In the genomic region with DNA sequence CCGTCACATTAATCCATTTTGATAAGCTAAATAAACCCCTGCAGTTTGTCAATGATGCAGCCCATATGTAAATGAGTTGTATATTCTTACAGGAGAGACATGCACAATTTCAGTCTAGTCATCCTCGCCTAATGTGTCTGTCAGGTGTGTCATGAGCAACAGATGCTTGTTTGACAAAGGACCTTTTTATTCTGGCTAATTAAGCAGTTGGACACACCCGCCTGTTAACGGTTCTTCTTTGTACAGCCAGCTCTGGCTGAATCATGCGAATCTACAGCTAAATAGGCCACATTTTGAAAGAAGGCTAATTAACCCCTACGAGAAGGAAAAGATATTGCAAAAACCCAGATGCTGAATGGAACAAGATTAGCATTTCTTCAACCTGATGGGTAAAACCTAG, we compare ENCODE assay signal across 3 cellular contexts.
TF ChIP-seq lines count a peak whose summit lies in the region.

No MANE protein-coding gene starts in this region.

TF ChIP-seq in HCT116, 20 proteins besides CTCF, POLR2A, EP300 and RAD21 (continued from another document):
- TF ChIP-seq, protein P1, sequence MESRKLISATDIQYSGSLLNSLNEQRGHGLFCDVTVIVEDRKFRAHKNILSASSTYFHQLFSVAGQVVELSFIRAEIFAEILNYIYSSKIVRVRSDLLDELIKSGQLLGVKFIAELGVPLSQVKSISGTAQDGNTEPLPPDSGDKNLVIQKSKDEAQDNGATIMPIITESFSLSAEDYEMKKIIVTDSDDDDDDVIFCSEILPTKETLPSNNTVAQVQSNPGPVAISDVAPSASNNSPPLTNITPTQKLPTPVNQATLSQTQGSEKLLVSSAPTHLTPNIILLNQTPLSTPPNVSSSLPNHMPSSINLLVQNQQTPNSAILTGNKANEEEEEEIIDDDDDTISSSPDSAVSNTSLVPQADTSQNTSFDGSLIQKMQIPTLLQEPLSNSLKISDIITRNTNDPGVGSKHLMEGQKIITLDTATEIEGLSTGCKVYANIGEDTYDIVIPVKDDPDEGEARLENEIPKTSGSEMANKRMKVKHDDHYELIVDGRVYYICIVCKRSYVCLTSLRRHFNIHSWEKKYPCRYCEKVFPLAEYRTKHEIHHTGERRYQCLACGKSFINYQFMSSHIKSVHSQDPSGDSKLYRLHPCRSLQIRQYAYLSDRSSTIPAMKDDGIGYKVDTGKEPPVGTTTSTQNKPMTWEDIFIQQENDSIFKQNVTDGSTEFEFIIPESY (IDR thresholded peaks at IDR 0.05; ENCODE audit: extremely low read depth, insufficient replicate concordance, low read length), result no peak
- TF ChIP-seq, protein P2, sequence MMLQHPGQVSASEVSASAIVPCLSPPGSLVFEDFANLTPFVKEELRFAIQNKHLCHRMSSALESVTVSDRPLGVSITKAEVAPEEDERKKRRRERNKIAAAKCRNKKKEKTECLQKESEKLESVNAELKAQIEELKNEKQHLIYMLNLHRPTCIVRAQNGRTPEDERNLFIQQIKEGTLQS (IDR thresholded peaks at IDR 0.05), result no peak
- no peak for TF ChIP-seq ZFX (IDR thresholded peaks at IDR 0.05)
- TF ChIP-seq, protein P3, sequence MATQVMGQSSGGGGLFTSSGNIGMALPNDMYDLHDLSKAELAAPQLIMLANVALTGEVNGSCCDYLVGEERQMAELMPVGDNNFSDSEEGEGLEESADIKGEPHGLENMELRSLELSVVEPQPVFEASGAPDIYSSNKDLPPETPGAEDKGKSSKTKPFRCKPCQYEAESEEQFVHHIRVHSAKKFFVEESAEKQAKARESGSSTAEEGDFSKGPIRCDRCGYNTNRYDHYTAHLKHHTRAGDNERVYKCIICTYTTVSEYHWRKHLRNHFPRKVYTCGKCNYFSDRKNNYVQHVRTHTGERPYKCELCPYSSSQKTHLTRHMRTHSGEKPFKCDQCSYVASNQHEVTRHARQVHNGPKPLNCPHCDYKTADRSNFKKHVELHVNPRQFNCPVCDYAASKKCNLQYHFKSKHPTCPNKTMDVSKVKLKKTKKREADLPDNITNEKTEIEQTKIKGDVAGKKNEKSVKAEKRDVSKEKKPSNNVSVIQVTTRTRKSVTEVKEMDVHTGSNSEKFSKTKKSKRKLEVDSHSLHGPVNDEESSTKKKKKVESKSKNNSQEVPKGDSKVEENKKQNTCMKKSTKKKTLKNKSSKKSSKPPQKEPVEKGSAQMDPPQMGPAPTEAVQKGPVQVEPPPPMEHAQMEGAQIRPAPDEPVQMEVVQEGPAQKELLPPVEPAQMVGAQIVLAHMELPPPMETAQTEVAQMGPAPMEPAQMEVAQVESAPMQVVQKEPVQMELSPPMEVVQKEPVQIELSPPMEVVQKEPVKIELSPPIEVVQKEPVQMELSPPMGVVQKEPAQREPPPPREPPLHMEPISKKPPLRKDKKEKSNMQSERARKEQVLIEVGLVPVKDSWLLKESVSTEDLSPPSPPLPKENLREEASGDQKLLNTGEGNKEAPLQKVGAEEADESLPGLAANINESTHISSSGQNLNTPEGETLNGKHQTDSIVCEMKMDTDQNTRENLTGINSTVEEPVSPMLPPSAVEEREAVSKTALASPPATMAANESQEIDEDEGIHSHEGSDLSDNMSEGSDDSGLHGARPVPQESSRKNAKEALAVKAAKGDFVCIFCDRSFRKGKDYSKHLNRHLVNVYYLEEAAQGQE (IDR thresholded peaks at IDR 0.05; ENCODE audit: low read depth), result no peak
- TF ChIP-seq CBX3 (IDR thresholded peaks at IDR 0.05; ENCODE audit: low read depth), result no peak
- no peak for TF ChIP-seq SP1 (IDR thresholded peaks at IDR 0.05; ENCODE audit: low read depth)
- no peak for TF ChIP-seq SRF (IDR thresholded peaks at IDR 0.05; ENCODE audit: low read depth)
- no peak for TF ChIP-seq ELF1 (IDR thresholded peaks at IDR 0.05; ENCODE audit: borderline replicate concordance, low read depth)
- TF ChIP-seq EGR1 (IDR thresholded peaks at IDR 0.05; ENCODE audit: low read depth), result no peak
- TF ChIP-seq ZNF274 (IDR thresholded peaks at IDR 0.05; ENCODE audit: low read depth, low read length), result no peak
- no peak for TF ChIP-seq FOSL1 (IDR thresholded peaks at IDR 0.05; ENCODE audit: low read depth)
- no peak for TF ChIP-seq YY1 (IDR thresholded peaks at IDR 0.05; ENCODE audit: extremely low read depth, insufficient replicate concordance, low read depth, low read length)
- no peak for TF ChIP-seq POLR2AphosphoS5 (IDR thresholded peaks at IDR 0.05; ENCODE audit: low read depth, low read length)
- TF ChIP-seq, protein P4, sequence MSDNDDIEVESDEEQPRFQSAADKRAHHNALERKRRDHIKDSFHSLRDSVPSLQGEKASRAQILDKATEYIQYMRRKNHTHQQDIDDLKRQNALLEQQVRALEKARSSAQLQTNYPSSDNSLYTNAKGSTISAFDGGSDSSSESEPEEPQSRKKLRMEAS (IDR thresholded peaks at IDR 0.05), result no peak
- TF ChIP-seq JUND (IDR thresholded peaks at IDR 0.05), result no peak

TF ChIP-seq in WTC11, 78 proteins besides CTCF, POLR2A, EP300 and RAD21 (continued from another document):
- no peak for TF ChIP-seq ZNF396 (CRISPR knock-in tag; IDR thresholded peaks at IDR 0.05; ENCODE audit: borderline replicate concordance)
- no peak for TF ChIP-seq FOXK1 (CRISPR knock-in tag; IDR thresholded peaks at IDR 0.05)
- no peak for TF ChIP-seq MXD4 (CRISPR knock-in tag; IDR thresholded peaks at IDR 0.05; ENCODE audit: borderline replicate concordance)
- TF ChIP-seq CREB1 (CRISPR knock-in tag; IDR thresholded peaks at IDR 0.05), result no peak

TF ChIP-seq in HepG2, 621 proteins besides CTCF, POLR2A, EP300 and RAD21 (continued from another document):
- TF ChIP-seq, protein P5, sequence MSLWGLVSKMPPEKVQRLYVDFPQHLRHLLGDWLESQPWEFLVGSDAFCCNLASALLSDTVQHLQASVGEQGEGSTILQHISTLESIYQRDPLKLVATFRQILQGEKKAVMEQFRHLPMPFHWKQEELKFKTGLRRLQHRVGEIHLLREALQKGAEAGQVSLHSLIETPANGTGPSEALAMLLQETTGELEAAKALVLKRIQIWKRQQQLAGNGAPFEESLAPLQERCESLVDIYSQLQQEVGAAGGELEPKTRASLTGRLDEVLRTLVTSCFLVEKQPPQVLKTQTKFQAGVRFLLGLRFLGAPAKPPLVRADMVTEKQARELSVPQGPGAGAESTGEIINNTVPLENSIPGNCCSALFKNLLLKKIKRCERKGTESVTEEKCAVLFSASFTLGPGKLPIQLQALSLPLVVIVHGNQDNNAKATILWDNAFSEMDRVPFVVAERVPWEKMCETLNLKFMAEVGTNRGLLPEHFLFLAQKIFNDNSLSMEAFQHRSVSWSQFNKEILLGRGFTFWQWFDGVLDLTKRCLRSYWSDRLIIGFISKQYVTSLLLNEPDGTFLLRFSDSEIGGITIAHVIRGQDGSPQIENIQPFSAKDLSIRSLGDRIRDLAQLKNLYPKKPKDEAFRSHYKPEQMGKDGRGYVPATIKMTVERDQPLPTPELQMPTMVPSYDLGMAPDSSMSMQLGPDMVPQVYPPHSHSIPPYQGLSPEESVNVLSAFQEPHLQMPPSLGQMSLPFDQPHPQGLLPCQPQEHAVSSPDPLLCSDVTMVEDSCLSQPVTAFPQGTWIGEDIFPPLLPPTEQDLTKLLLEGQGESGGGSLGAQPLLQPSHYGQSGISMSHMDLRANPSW (CRISPR knock-in tag; IDR thresholded peaks at IDR 0.05; ENCODE audit: borderline replicate concordance), result no peak
- TF ChIP-seq, protein P6, sequence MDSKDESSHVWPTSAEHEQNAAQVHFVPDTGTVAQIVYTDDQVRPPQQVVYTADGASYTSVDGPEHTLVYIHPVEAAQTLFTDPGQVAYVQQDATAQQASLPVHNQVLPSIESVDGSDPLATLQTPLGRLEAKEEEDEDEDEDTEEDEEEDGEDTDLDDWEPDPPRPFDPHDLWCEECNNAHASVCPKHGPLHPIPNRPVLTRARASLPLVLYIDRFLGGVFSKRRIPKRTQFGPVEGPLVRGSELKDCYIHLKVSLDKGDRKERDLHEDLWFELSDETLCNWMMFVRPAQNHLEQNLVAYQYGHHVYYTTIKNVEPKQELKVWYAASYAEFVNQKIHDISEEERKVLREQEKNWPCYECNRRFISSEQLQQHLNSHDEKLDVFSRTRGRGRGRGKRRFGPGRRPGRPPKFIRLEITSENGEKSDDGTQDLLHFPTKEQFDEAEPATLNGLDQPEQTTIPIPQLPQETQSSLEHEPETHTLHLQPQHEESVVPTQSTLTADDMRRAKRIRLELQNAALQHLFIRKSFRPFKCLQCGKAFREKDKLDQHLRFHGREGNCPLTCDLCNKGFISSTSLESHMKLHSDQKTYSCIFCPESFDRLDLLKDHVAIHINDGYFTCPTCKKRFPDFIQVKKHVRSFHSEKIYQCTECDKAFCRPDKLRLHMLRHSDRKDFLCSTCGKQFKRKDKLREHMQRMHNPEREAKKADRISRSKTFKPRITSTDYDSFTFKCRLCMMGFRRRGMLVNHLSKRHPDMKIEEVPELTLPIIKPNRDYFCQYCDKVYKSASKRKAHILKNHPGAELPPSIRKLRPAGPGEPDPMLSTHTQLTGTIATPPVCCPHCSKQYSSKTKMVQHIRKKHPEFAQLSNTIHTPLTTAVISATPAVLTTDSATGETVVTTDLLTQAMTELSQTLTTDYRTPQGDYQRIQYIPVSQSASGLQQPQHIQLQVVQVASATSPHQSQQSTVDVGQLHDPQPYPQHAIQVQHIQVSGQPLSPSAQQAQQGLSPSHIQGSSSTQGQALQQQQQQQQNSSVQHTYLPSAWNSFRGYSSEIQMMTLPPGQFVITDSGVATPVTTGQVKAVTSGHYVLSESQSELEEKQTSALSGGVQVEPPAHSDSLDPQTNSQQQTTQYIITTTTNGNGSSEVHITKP (CRISPR knock-in tag; IDR thresholded peaks at IDR 0.05; ENCODE audit: low read depth), result no peak
- TF ChIP-seq HOXD1 (CRISPR knock-in tag; IDR thresholded peaks at IDR 0.05) (no peak), ZFP36 (IDR thresholded peaks at IDR 0.05; ENCODE audit: borderline replicate concordance, low read depth, low read length, partially characterized antibody) (no peak), ARHGAP35 (CRISPR knock-in tag; IDR thresholded peaks at IDR 0.05; ENCODE audit: borderline replicate concordance) (no peak), ARNTL (CRISPR knock-in tag; IDR thresholded peaks at IDR 0.05) (no peak), MAZ (IDR thresholded peaks at IDR 0.05; ENCODE audit: borderline replicate concordance, low read depth, low read length) (no peak), MAZ (CRISPR knock-in tag; IDR thresholded peaks at IDR 0.05; ENCODE audit: low read depth) (no peak), ZNF207 (IDR thresholded peaks at IDR 0.05; ENCODE audit: borderline replicate concordance) (no peak), PCBP1 (IDR thresholded peaks at IDR 0.05; ENCODE audit: borderline replicate concordance, low read depth, low read length) (no peak), ZNF225 (CRISPR knock-in tag; IDR thresholded peaks at IDR 0.05) (no peak), ZNF510 (CRISPR knock-in tag; IDR thresholded peaks at IDR 0.05; ENCODE audit: low read depth) (no peak), ZNF780A (CRISPR knock-in tag; IDR thresholded peaks at IDR 0.05) (no peak)
- TF ChIP-seq, protein P7, sequence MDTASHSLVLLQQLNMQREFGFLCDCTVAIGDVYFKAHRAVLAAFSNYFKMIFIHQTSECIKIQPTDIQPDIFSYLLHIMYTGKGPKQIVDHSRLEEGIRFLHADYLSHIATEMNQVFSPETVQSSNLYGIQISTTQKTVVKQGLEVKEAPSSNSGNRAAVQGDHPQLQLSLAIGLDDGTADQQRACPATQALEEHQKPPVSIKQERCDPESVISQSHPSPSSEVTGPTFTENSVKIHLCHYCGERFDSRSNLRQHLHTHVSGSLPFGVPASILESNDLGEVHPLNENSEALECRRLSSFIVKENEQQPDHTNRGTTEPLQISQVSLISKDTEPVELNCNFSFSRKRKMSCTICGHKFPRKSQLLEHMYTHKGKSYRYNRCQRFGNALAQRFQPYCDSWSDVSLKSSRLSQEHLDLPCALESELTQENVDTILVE (CRISPR knock-in tag; IDR thresholded peaks at IDR 0.05), result no peak
- TF ChIP-seq, protein P8, sequence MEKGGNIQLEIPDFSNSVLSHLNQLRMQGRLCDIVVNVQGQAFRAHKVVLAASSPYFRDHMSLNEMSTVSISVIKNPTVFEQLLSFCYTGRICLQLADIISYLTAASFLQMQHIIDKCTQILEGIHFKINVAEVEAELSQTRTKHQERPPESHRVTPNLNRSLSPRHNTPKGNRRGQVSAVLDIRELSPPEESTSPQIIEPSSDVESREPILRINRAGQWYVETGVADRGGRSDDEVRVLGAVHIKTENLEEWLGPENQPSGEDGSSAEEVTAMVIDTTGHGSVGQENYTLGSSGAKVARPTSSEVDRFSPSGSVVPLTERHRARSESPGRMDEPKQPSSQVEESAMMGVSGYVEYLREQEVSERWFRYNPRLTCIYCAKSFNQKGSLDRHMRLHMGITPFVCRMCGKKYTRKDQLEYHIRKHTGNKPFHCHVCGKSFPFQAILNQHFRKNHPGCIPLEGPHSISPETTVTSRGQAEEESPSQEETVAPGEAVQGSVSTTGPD (CRISPR knock-in tag; IDR thresholded peaks at IDR 0.05), result no peak
